In the genomic region with DNA sequence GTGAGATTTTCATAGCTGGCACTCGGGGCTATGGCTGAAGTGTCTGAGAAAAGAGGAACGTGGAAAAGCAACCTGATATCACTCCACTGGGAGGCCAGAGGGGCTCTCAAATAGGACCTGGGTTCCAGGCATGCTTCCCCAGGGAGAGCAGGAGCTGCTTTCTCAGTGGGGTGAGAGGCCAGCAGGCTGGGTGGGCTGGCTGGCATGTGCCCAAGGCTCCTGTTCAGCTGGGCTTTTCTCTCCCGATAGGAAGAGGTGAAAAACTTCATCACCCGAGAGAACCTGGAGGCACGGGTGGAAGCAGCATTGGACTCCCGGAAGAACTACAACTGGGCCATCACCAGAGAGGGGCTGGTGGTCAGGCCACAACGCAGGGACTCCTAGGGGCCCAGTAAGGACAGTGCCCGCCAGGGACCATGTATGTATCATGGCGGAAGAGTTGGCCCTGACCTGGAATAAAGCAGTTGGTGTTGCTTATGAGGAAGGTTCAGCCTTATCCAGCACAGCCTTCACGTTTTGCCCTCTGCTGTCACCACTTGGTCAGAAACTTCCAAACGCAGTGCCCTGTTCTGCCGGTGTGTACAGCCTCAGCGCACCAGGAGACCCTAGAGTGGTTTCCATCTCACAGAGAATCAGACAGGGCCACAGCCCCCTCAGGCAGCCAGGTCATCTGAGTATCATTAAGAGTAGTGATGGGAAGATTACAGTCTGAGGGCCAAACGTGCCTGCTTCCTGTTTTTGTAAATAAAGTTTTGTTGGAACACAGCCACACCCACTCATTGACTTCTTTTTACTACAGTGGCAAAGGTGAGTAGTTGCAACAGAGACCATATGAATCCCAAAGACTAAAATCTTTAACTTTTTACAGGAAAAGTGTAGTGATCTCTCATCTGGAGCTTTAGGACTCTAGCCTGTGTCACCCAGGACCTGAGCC, we compare ENCODE assay signal across 1 cellular context.
TF ChIP-seq lines count a peak whose summit lies in the region.

No MANE protein-coding gene starts in this region.

TF ChIP-seq in neural cell, 6 proteins besides CTCF, POLR2A, EP300 and RAD21 (continued from another document):
- TF ChIP-seq, protein P1, sequence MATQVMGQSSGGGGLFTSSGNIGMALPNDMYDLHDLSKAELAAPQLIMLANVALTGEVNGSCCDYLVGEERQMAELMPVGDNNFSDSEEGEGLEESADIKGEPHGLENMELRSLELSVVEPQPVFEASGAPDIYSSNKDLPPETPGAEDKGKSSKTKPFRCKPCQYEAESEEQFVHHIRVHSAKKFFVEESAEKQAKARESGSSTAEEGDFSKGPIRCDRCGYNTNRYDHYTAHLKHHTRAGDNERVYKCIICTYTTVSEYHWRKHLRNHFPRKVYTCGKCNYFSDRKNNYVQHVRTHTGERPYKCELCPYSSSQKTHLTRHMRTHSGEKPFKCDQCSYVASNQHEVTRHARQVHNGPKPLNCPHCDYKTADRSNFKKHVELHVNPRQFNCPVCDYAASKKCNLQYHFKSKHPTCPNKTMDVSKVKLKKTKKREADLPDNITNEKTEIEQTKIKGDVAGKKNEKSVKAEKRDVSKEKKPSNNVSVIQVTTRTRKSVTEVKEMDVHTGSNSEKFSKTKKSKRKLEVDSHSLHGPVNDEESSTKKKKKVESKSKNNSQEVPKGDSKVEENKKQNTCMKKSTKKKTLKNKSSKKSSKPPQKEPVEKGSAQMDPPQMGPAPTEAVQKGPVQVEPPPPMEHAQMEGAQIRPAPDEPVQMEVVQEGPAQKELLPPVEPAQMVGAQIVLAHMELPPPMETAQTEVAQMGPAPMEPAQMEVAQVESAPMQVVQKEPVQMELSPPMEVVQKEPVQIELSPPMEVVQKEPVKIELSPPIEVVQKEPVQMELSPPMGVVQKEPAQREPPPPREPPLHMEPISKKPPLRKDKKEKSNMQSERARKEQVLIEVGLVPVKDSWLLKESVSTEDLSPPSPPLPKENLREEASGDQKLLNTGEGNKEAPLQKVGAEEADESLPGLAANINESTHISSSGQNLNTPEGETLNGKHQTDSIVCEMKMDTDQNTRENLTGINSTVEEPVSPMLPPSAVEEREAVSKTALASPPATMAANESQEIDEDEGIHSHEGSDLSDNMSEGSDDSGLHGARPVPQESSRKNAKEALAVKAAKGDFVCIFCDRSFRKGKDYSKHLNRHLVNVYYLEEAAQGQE (IDR thresholded peaks at IDR 0.05; ENCODE audit: borderline replicate concordance) = no peak
- no peak for TF ChIP-seq POLR2AphosphoS5 (IDR thresholded peaks at IDR 0.05)
- TF ChIP-seq TAF1 (IDR thresholded peaks at IDR 0.05; ENCODE audit: low read depth) = no peak
